Comparison of ENCODE assay signal across 1 cellular context in the genomic region with DNA sequence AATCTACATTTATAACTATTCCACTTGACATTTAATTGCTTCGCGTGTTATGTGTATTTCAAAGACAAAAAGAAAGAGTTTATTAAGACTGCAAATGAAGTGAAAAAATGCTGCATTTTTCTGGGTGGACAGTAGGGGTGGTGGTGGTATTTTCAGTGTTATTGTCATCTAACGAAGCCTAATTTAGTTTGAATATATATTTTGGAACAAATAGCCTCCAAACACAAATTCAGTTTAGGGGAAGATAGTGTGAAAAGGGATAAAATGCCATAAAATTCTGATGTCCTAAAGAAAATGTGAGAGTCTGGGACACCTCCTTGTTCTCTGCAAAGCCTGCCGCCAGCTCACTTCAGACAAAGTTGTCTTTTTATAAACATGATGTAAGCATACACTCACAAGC.
TF ChIP-seq lines count a peak whose summit lies in the region.

No MANE protein-coding gene starts in this region.

TF ChIP-seq in SK-N-SH, 30 proteins besides CTCF, POLR2A, EP300 and RAD21 (continued from another document):
- TF ChIP-seq PBX3 (IDR thresholded peaks at IDR 0.05): no peak
- no peak for TF ChIP-seq FOSL2 (IDR thresholded peaks at IDR 0.05; ENCODE audit: borderline replicate concordance, low read depth)
- no peak for TF ChIP-seq JUND (IDR thresholded peaks at IDR 0.05)
- no peak for TF ChIP-seq IRF3 (IDR thresholded peaks at IDR 0.05; ENCODE audit: low read depth, low read length)
- TF ChIP-seq, protein P1, sequence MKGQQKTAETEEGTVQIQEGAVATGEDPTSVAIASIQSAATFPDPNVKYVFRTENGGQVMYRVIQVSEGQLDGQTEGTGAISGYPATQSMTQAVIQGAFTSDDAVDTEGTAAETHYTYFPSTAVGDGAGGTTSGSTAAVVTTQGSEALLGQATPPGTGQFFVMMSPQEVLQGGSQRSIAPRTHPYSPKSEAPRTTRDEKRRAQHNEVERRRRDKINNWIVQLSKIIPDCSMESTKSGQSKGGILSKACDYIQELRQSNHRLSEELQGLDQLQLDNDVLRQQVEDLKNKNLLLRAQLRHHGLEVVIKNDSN (IDR thresholded peaks at IDR 0.05; ENCODE audit: borderline replicate concordance, low read depth): no peak
- TF ChIP-seq RXRA (IDR thresholded peaks at IDR 0.05; ENCODE audit: borderline replicate concordance, low read depth): no peak
- no peak for TF ChIP-seq SIN3A (IDR thresholded peaks at IDR 0.05; ENCODE audit: borderline replicate concordance, low read depth, low read length)
- TF ChIP-seq YY1 (IDR thresholded peaks at IDR 0.05; ENCODE audit: low read depth): no peak
- no peak for TF ChIP-seq MEF2A (IDR thresholded peaks at IDR 0.05; ENCODE audit: borderline replicate concordance, low read depth)
- TF ChIP-seq CHD2 (IDR thresholded peaks at IDR 0.05; ENCODE audit: low read length, partially characterized antibody): no peak
- no peak for TF ChIP-seq TCF12 (IDR thresholded peaks at IDR 0.05)
TF ChIP-seq in SK-N-SH: peak in this region for 0.
